ENCODE assay signal across 24 cellular contexts in genomic region chr4:168437192-168437938, GRCh38. TPM values are rescaled to one million over a fixed set of nuclear protein-coding genes. Genes with fewer than 3 reads are reported as not detected.
DNase-seq lines count a peak whose midpoint lies in the region; ATAC-seq and TF ChIP-seq lines count a peak whose summit lies in the region.
"Had no signal": no experiment of that assay in that cellular context is flagged by ENCODE, and none has a peak within 500 bp of the region (broad histone marks: within the 10 kb centered on the region; RNA-seq: fewer than 3 reads in every experiment).

No MANE protein-coding gene starts in this region.

- intact Hi-C loops in sciatic nerve (cut with DNase I), result no loop called here

- H3K36me3 ChIP-seq in HEK293 (ENCODE audit: control insufficient read depth in 2 of 2, insufficient read depth in 1 of 2, low read length in 2 of 2), result no peaks in the 10 kb centered on the region
- H3K36me3 ChIP-seq: HAP-1 had no signal

- H3K27ac Mint-ChIP-seq in activated T-cell treated with anti-CD3 and anti-CD28 coated beads, Interleukin-2, amount 50 U/mL, for 72 hours, result peak overlapping the region; percentile 71

- H3K27ac ChIP-seq in HEK293 (ENCODE audit: extremely low read depth, low read depth, low read length), result no peak overlapping the region
- H3K27ac ChIP-seq: GM23248, HL-60 had no signal

- no peaks in the 10 kb centered on the region for H3K9me3 ChIP-seq in HEK293 (ENCODE audit: control insufficient read depth, insufficient read depth, low read depth, low read length)
- H3K9me3 ChIP-seq: HAP-1 had no signal

- no peak overlapping the region for H3K4me3 ChIP-seq in HEK293 (ENCODE audit: low read depth, low read length)
- no peak overlapping the region for H3K4me3 ChIP-seq in foreskin fibroblast (ENCODE audit: low read depth in 1 of 2, low read length in 2 of 2)
- H3K4me3 ChIP-seq: GM12878, GM23248, HAP-1, MG63 had no signal

- peaks cover 30% of the 10 kb centered on the region for H3K4me1 Mint-ChIP-seq in activated T-cell treated with anti-CD3 and anti-CD28 coated beads, Interleukin-2, amount 50 U/mL, for 72 hours (ENCODE audit: low read depth)

- TF ChIP-seq CTCF in HEK293 (tag by site-specific recombination; IDR thresholded peaks at IDR 0.05) (no peak), foreskin fibroblast (IDR thresholded peaks at IDR 0.05; ENCODE audit: low read depth, low read length) (no peak)

- POLR2A ChIA-PET in HEK293 (lab: Yijun Ruan, JAX), result no interaction called here

- CTCF ChIA-PET in HEK293 (lab: Yijun Ruan, JAX), result no interaction called here

- H3K9me3 Mint-ChIP-seq in activated T-cell treated with anti-CD3 and anti-CD28 coated beads, Interleukin-2, amount 50 U/mL, for 72 hours, result no peaks in the 10 kb centered on the region
- H3K9me3 Mint-ChIP-seq: CD8-positive, alpha-beta memory T cell had no signal

- no peaks in the 10 kb centered on the region for H3K4me1 ChIP-seq in HEK293 (ENCODE audit: control insufficient read depth, insufficient read depth, low read length)
- H3K4me1 ChIP-seq: HAP-1 had no signal

- H3K36me3 Mint-ChIP-seq in activated T-cell treated with anti-CD3 and anti-CD28 coated beads, Interleukin-2, amount 50 U/mL, for 72 hours (ENCODE audit: insufficient read depth in 2 of 2), result no peaks in the 10 kb centered on the region

- ATAC-seq in activated T-cell treated with anti-CD3 and anti-CD28 coated beads, Interleukin-2, amount 50 U/mL, for 72 hours (replicated peaks in 1 of 2), result peak; percentile 98 to 99
- ATAC-seq in sciatic nerve, result no peak
- ATAC-seq: GM12878 had no signal

- H3K27me3 Mint-ChIP-seq in activated T-cell treated with anti-CD3 and anti-CD28 coated beads, Interleukin-2, amount 50 U/mL, for 72 hours (ENCODE audit: low read depth), result no peaks in the 10 kb centered on the region
- H3K27me3 Mint-ChIP-seq: CD8-positive, alpha-beta memory T cell had no signal

- H3K4me3 Mint-ChIP-seq in activated T-cell treated with anti-CD3 and anti-CD28 coated beads, Interleukin-2, amount 50 U/mL, for 72 hours, result no peak overlapping the region

- peak; percentile 9 to 37 for DNase-seq in activated T-cell treated with anti-CD3 and anti-CD28 coated beads, Interleukin-2, amount 50 U/mL, for 72 hours
- no peak for DNase-seq in activated T-cell treated with anti-CD3 and anti-CD28 coated beads, Interleukin-2, amount 50 U/mL, for 48 hours
- DNase-seq in RKO (ENCODE audit: low spot score), result peak; percentile 59
- peak; percentile 35 for DNase-seq in kidney tubule cell (ENCODE audit: low spot score)
- DNase-seq in foreskin fibroblast, result no peak
- no peak for DNase-seq in sciatic nerve (ENCODE audit: low spot score)
- DNase-seq: ACHN; C1 segment of cervical spinal cord; CD8-positive, alpha-beta memory T cell; DMS53; EL; GM23248; IMR-90; Kasumi-1; MG63; NCI-H1092 treated with DMSO at 0.1 percent for 48 hours; NCI-H146; NCI-H2081 treated with DMSO at 0.1 percent for 48 hours; NCI-H748 treated with DMSO at 0.1 percent for 48 hours; SHP77 had no signal

TF ChIP-seq in HEK293, 187 proteins besides CTCF, POLR2A, EP300 and RAD21:
- TF ChIP-seq ZNF558 (tag by site-specific recombination; IDR thresholded peaks at IDR 0.05), result peak; percentile 93
- TF ChIP-seq ZNF843 (tag by site-specific recombination; IDR thresholded peaks at IDR 0.05), result no peak

RNA-seq across cellular contexts. Expression of gene DDX60L, which starts 42.9 kb away (rescaled TPM):
- total RNA-seq in activated T-cell treated with anti-CD3 and anti-CD28 coated beads, Interleukin-2, amount 50 U/mL, for 72 hours, result 10 to 100 TPM in 1 of 2 donors, 1 to 10 TPM in 1; 7.1 to 15.6 TPM
- total RNA-seq in sciatic nerve, result 28.3 TPM

RNA-seq across cellular contexts. Expression of gene PALLD, which starts 59.5 kb away (rescaled TPM):
- 10 to 100 TPM; 13.5 to 16.7 TPM for total RNA-seq in activated T-cell treated with anti-CD3 and anti-CD28 coated beads, Interleukin-2, amount 50 U/mL, for 72 hours
- 104 TPM for total RNA-seq in sciatic nerve

Comparison
In these comparisons a context has a peak if more than half of its experiments do, and no peak if none do; other contexts are left out.
1. DNase-seq: peak in activated T-cell treated with anti-CD3 and anti-CD28 coated beads, Interleukin-2, amount 50 U/mL, for 72 hours (2 of 2), RKO (single experiment) and kidney tubule cell (single experiment); none in activated T-cell treated with anti-CD3 and anti-CD28 coated beads, Interleukin-2, amount 50 U/mL, for 48 hours (0 of 2), foreskin fibroblast (0 of 2) and sciatic nerve (single experiment).